8 cellular contexts compared by ENCODE assay signal in the genomic region with DNA sequence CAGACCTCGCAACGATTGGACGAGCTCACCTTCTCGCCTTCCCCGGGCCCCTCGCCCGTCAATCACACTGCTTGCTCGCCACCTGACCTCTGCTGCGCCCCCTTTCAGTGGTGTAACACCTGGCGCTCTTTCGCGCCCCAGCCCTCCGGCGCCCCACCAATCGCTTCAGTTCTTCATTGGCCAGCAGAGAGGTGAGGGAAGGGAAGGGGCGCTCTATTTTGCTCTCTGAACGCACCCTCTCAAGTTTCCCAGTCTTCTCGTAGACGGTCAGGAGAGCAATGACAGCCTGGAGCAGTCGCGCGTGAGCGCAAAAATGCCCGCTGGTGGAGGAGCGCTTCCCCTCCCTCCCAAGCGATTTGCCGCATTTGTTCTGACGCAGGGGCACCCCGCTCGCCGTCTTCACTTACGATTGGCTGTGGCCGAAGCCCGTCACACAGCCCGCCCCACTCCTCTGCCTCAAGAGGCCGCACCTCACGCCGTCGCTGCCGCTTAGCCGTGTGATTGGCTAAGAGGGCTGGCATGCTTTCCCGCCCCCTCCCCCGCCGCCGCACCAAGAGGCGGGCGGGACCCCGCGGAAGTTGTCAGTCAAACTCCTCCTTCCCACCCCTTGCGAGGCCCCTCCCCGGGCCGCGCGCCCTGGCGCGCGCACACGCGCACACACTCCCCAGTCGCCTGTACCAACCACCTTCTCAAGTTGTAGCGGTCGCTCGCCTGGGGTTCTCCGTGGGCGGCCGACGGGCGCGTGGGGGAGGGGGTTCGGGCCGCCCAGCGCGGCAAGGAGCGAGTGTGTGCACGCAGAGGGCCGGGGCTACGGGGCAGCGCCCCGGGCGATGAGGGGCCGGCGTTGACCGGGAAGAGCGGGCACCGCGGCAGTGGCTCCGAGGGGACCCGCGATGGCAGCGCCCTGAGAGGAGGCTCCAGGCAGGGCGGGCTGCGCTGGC. TPM values are rescaled to one million over a fixed set of nuclear protein-coding genes. Genes with fewer than 3 reads are reported as not detected.
DNase-seq lines count a peak whose midpoint lies in the region; ATAC-seq and TF ChIP-seq lines count a peak whose summit lies in the region.

Gene PPP2R5A, plus strand, starts transcription at position 667 of the 941 bp plus-strand sequence. CDS start 701 bp downstream, outside the sequence.

- H2AFZ ChIP-seq in GM23248 (peak within 1 kb of the TSS; percentile 99), fibroblast of lung (ENCODE audit: low read length) (peak within 1 kb of the TSS; percentile 91)

- peaks cover 12% of the 10 kb centered on the region for H3K4me1 Mint-ChIP-seq in activated T-helper 17 cell treated with anti-CD3 and anti-CD28 coated beads, Interleukin-2, amount 50 U/mL, for 72 hours
- peaks cover 15 to 47% (median 39%) of the 10 kb centered on the region in 4 donors for H3K4me1 Mint-ChIP-seq in naive thymus-derived CD8-positive, alpha-beta T cell

- no peaks in the 10 kb centered on the region for H3K9me3 ChIP-seq in GM23248 (ENCODE audit: low read depth)
- H3K9me3 ChIP-seq in fibroblast of lung (ENCODE audit: control insufficient read depth, insufficient read depth, low read depth, low read length) = no peaks in the 10 kb centered on the region

- peaks cover 30% of the 10 kb centered on the region for H3K36me3 Mint-ChIP-seq in activated T-helper 17 cell treated with anti-CD3 and anti-CD28 coated beads, Interleukin-2, amount 50 U/mL, for 72 hours (ENCODE audit: low read depth)
- H3K36me3 Mint-ChIP-seq in naive thymus-derived CD8-positive, alpha-beta T cell = peaks cover 0 to 5% (median 0%) of the 10 kb centered on the region in 3 donors

- no peaks in the 10 kb centered on the region for H3K36me3 ChIP-seq in GM23248 (ENCODE audit: low read depth)
- H3K36me3 ChIP-seq in fibroblast of lung (ENCODE audit: control insufficient read depth, insufficient read depth, low read length) = no peaks in the 10 kb centered on the region

- POLR2A ChIA-PET in naive thymus-derived CD8-positive, alpha-beta T cell (lab: Charles Lee) = interaction anchor here (0.6 to 3.5 kb wide), 20 partner anchors 9 to 1027 kb away, joined by 3 to 29 read pairs (median 4); partner anchors contain the start of genes DTL, INTS7, NENF and PACC1

- H3K4me2 ChIP-seq in GM23248 (ENCODE audit: unreplicated experiment) = peak within 1 kb of the TSS; percentile 98
- peak within 1 kb of the TSS; percentile 95 for H3K4me2 ChIP-seq in fibroblast of lung (ENCODE audit: extremely low read depth, insufficient read depth, low read length)

- peak; percentile 92 for ATAC-seq in activated T-helper 17 cell treated with anti-CD3 and anti-CD28 coated beads, Interleukin-2, amount 50 U/mL, for 72 hours (replicated peaks)
- peak; percentile 86 for ATAC-seq in naive thymus-derived CD8-positive, alpha-beta T cell

- no peaks in the 10 kb centered on the region for H3K27me3 ChIP-seq in GM23248 (replicated peaks; ENCODE audit: insufficient read depth)
- H3K27me3 ChIP-seq in fibroblast of lung (ENCODE audit: control insufficient read depth, insufficient read depth, low read length) = no peaks in the 10 kb centered on the region

- peaks cover 10% of the 10 kb centered on the region; the same call in 1 of the 2 replicates for H3F3A ChIP-seq in GM23248 (ENCODE audit: insufficient read depth)

- no peaks in the 10 kb centered on the region for H3K9me3 Mint-ChIP-seq in activated T-helper 17 cell treated with anti-CD3 and anti-CD28 coated beads, Interleukin-2, amount 50 U/mL, for 72 hours
- H3K9me3 Mint-ChIP-seq in naive thymus-derived CD8-positive, alpha-beta T cell = no peaks in the 10 kb centered on the region

- H3K27ac ChIP-seq in GM23248 (peak within 1 kb of the TSS; percentile 88), fibroblast of lung (ENCODE audit: insufficient read depth, low read length) (peak within 1 kb of the TSS; percentile 86)

- peak within 1 kb of the TSS; percentile 99 for H3K27ac Mint-ChIP-seq in activated T-helper 17 cell treated with anti-CD3 and anti-CD28 coated beads, Interleukin-2, amount 50 U/mL, for 72 hours
- peak within 1 kb of the TSS; percentile 96 to 100 (median 98) for H3K27ac Mint-ChIP-seq in naive thymus-derived CD8-positive, alpha-beta T cell

- no peaks in the 10 kb centered on the region for H3K27me3 Mint-ChIP-seq in activated T-helper 17 cell treated with anti-CD3 and anti-CD28 coated beads, Interleukin-2, amount 50 U/mL, for 72 hours
- no peaks in the 10 kb centered on the region for H3K27me3 Mint-ChIP-seq in naive thymus-derived CD8-positive, alpha-beta T cell

- 0 to 1% methylated on average over 69 to 85 of the region's 92 CpGs for WGBS in GM23248 (ENCODE audit: low coverage in 1 of 2, low lambda C conversion rate in 2 of 2, missing lambda C conversion rate in 2 of 2), 2 experiments

- H3K9me2 ChIP-seq in GM23248 (ENCODE audit: insufficient read depth) = no peaks in the 10 kb centered on the region

- DNase-seq in Daoy (ENCODE audit: low read depth) = peak; percentile 100
- DNase-seq in GM23248 = peak; percentile 100
- peak; percentile 98 for DNase-seq in LHCN-M2 (ENCODE audit: low read depth)
- peak; percentile 100 for DNase-seq in RPMI8226
- DNase-seq in fibroblast of lung (ENCODE audit: low read depth in 2 of 2) = peak; percentile 99 to 100
- DNase-seq in naive thymus-derived CD8-positive, alpha-beta T cell = peak; percentile 96 to 99 (median 99)
- DNase-seq in stimulated activated naive CD4-positive, alpha-beta T cell treated with Interleukin-2 at 50 U/mL for 16 hours (lab: John Stamatoyannopoulos, UW) = peak; percentile 98

- H3K79me2 ChIP-seq in GM23248 (ENCODE audit: insufficient read depth) (peaks cover 41% of the 10 kb centered on the region), fibroblast of lung (ENCODE audit: control insufficient read depth, insufficient read depth, low read length) (peaks cover 29% of the 10 kb centered on the region)

- H3K4me3 ChIP-seq in GM23248 (peak within 1 kb of the TSS; percentile 96), fibroblast of lung (replicated peaks in 1 of 4; ENCODE audit: control extremely low read depth in 1 of 4, insufficient read depth in 1 of 4, low read depth in 3 of 4, low read length in 4 of 4) (peak within 1 kb of the TSS; percentile 84 to 96 (median 92))

- peak within 1 kb of the TSS; percentile 99 for H3K4me3 Mint-ChIP-seq in activated T-helper 17 cell treated with anti-CD3 and anti-CD28 coated beads, Interleukin-2, amount 50 U/mL, for 72 hours
- peak within 1 kb of the TSS; percentile 96 to 100 (median 98) for H3K4me3 Mint-ChIP-seq in naive thymus-derived CD8-positive, alpha-beta T cell

- H4K20me1 ChIP-seq in GM23248 (ENCODE audit: insufficient read depth) (no peaks in the 10 kb centered on the region; the same call in 1 of the 2 replicates), fibroblast of lung (ENCODE audit: control insufficient read depth, extremely low read depth, insufficient read depth, low read length) (no peaks in the 10 kb centered on the region)

- peak within 1 kb of the TSS; percentile 90 for H3K9ac ChIP-seq in GM23248
- H3K9ac ChIP-seq in fibroblast of lung (ENCODE audit: insufficient read depth, low read length) = peak within 1 kb of the TSS; percentile 88

- peaks cover 19% of the 10 kb centered on the region for H3K4me1 ChIP-seq in GM23248 (ENCODE audit: insufficient read depth)
- H3K4me1 ChIP-seq in fibroblast of lung (ENCODE audit: control insufficient read depth, extremely low read depth, insufficient read depth, low read length) = peaks cover 3% of the 10 kb centered on the region

- in situ Hi-C loops in GM23248 (cut with MboI) = no loop called here

- TF ChIP-seq CTCF in fibroblast of lung (conservative IDR thresholded peaks at IDR 0.05 in 1 of 2, IDR thresholded peaks at IDR 0.05 in 1 of 2; ENCODE audit: low read depth in 1 of 2, low read length in 2 of 2) = no peak

RNA-seq across cellular contexts. Expression of gene PPP2R5A, which starts in this region (rescaled TPM):
- 21.2 and 21.5 TPM in 2 replicates for total RNA-seq in Daoy (2014; rRNA removed; shearing (Covaris generic))
- 31.7 and 37.9 TPM in 2 replicates for total RNA-seq in GM23248 (2014; rRNA removed; shearing (Covaris generic))
- polyA plus RNA-seq in GM23248 (2016; fragmentation: Nextera tagmentation; extraction: Ambion mirVana) = 13.9 and 14.2 TPM in 2 replicates
- total RNA-seq in LHCN-M2 (2014; rRNA removed) = 11.5 and 13.0 TPM in 2 replicates
- polyA plus RNA-seq in LHCN-M2 (2012) = 4.2 TPM
- total RNA-seq in activated T-helper 17 cell treated with anti-CD3 and anti-CD28 coated beads, Interleukin-2, amount 50 U/mL, for 72 hours = 10 to 100 TPM; 33.6 to 34.9 TPM
- 25.9 and 35.2 TPM in 2 replicates for total RNA-seq in fibroblast of lung
- 21.2 and 22.6 TPM in 2 replicates for polyA plus RNA-seq in fibroblast of lung
- 13.8 and 17.3 TPM in 2 replicates for polyA plus RNA-seq in fibroblast of lung (2012)
- polyA minus RNA-seq in fibroblast of lung (ENCODE audit: low replicate concordance) = 1.5 and 3.6 TPM in 2 replicates
- total RNA-seq in naive thymus-derived CD8-positive, alpha-beta T cell = 10 to 100 TPM; 47.7 to 49.6 TPM
- 10 to 100 TPM; 25.8 to 30.9 (median 27.8) TPM for polyA plus RNA-seq in naive thymus-derived CD8-positive, alpha-beta T cell

Comparison
In these comparisons a context has a peak if more than half of its experiments do, and no peak if none do; other contexts are left out.
1. Peak in every context shown above with its lines: DNase-seq, ATAC-seq, H3K4me3 ChIP-seq and H3K27ac ChIP-seq.